Comparison of ENCODE assay signal across 8 cellular contexts in the genomic region with DNA sequence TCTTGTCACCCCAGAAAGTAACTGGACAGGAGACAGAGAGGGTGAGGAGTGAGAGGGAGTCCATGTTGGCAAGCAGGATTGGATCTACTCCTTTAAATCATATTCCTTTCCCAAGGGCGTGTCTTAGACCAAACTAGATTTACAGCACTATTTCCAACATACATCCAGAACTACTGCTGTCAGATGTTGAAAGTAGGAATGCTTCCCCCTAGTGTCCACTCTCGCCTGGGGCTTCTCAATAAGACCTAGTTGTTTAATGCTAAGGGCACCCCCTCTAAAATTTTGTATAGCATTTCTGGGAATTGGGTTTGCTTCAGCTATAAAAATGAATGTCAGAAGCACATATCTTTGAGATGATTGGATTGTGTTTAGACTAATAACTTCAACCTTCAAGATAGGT. TPM values are rescaled to one million over a fixed set of nuclear protein-coding genes. Genes with fewer than 3 reads are reported as not detected.
A peak's percentile ranks its signal among the peaks of the same experiment; 100 is the strongest.
DNase-seq lines count a peak whose midpoint lies in the region; ATAC-seq and TF ChIP-seq lines count a peak whose summit lies in the region.

No MANE protein-coding gene starts in this region.

- TF ChIP-seq CTCF in cardiac fibroblast (IDR thresholded peaks at IDR 0.05; ENCODE audit: low read depth, low read length) (peak; percentile 52), lower lobe of right lung (IDR thresholded peaks at IDR 0.05) (peak; percentile 46)

- H3K4me1 ChIP-seq in lower lobe of right lung: no peaks in the 10 kb centered on the region

- DNase-seq in ACHN: peak; percentile 44
- DNase-seq in EL: peak; percentile 43
- DNase-seq in NCI-H748 treated with DMSO at 0.1 percent for 48 hours (lab: John Stamatoyannopoulos, UW): peak; percentile 10
- DNase-seq in cardiac fibroblast (ENCODE audit: low read depth in 2 of 2): peak in 1 of 2 donors; percentile 78
- DNase-seq in lower lobe of right lung: no peak

- ATAC-seq in lower lobe of right lung (peak in 1 of 2 donors; percentile 69), GM21390 (IDR thresholded peaks at IDR 0.05; ENCODE audit: unreplicated experiment) (no peak), GM18909 (IDR thresholded peaks at IDR 0.05; ENCODE audit: poor library complexity, unreplicated experiment) (no peak), GM21447 (IDR thresholded peaks at IDR 0.05; ENCODE audit: unreplicated experiment) (no peak)

- H3K27ac ChIP-seq in lower lobe of right lung: no peak overlapping the region

- no peaks in the 10 kb centered on the region for H3K9me3 ChIP-seq in lower lobe of right lung

- no peak overlapping the region for H3K4me3 ChIP-seq in cardiac fibroblast (replicated peaks in 1 of 2; ENCODE audit: low read depth in 2 of 2, low read length in 2 of 2)
- H3K4me3 ChIP-seq in lower lobe of right lung: no peak overlapping the region

- in situ Hi-C loops in ACHN (cut with HindIII; ENCODE audit: low pct_ligation_motif_present, low pct_unique_long_range_greater_than_20kb, low sequenced_read_pairs): no loop called here

- no peaks in the 10 kb centered on the region for H3K27me3 ChIP-seq in lower lobe of right lung (ENCODE audit: low read depth)

- H3K36me3 ChIP-seq in lower lobe of right lung: peaks cover 25% of the 10 kb centered on the region

- intact Hi-C loops in lower lobe of right lung (cut with DNase I): no loop called here

RNA-seq across cellular contexts. Expression of a gene that starts 13.3 kb away (rescaled TPM):
- total RNA-seq in lower lobe of right lung: 38.3 TPM

RNA-seq across cellular contexts. Expression of a gene that starts 13.4 kb away (rescaled TPM):
- 15.8 TPM for total RNA-seq in lower lobe of right lung

RNA-seq across cellular contexts. Expression of a gene that starts 58.9 kb away (rescaled TPM):
- 32.8 TPM for total RNA-seq in lower lobe of right lung
